In the genomic region with DNA sequence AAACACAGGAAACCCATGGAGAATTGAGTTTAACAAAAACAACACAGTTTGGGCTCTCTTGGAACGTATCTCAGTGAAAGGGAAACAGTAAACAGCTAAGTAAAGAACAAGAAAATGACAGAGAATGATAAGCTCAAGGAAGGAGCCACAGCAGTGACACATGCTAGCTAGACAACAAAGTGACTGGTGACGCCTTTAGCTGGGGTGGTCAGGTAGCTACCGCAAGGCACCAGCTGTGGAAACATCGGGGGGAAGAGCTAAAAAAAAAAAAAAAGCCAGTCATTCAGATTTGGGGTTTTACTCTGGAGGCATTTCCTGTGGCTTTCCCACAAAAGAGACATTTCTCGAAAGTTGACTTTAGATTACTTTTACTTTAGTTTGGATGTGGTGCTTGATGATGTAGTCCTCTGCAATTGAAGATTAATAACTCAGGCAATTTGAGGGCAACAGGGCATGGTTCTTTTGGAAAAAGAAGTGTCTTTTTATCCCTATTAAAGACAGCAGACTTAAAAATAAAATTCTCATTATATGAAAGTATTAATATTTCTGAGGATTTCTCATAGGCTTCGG, we compare ENCODE assay signal across 13 cellular contexts. TPM values are rescaled to one million over a fixed set of nuclear protein-coding genes. Genes with fewer than 3 reads are reported as not detected.
A peak's percentile ranks its signal among the peaks of the same experiment; 100 is the strongest.
DNase-seq lines count a peak whose midpoint lies in the region; ATAC-seq and TF ChIP-seq lines count a peak whose summit lies in the region.
"Had no signal": no experiment of that assay in that cellular context is flagged by ENCODE, and none has a peak within 500 bp of the region (broad histone marks: within the 10 kb centered on the region; RNA-seq: fewer than 3 reads in every experiment).

No MANE protein-coding gene starts in this region.

- peak overlapping the region; percentile 1 to 86 (median 76) for H3K27ac Mint-ChIP-seq in CD4-positive, alpha-beta memory T cell
- H3K27ac Mint-ChIP-seq in activated T-cell treated with anti-CD3 and anti-CD28 coated beads, Interleukin-2, amount 50 U/mL, for 24 hours: peak overlapping the region; percentile 88
- H3K27ac Mint-ChIP-seq in nephron progenitor cell: no peak overlapping the region

- peaks cover 44% of the 10 kb centered on the region for H3K4me1 ChIP-seq in CD4-positive, alpha-beta memory T cell (ENCODE audit: insufficient read depth, low read length)
- peaks cover 3 to 5% of the 10 kb centered on the region in 2 donors for H3K4me1 ChIP-seq in thyroid gland

- TF ChIP-seq POLR2A in thyroid gland (IDR thresholded peaks at IDR 0.05): no peak

- no peaks in the 10 kb centered on the region for H3K36me3 Mint-ChIP-seq in CD4-positive, alpha-beta memory T cell
- H3K36me3 Mint-ChIP-seq in activated T-cell treated with anti-CD3 and anti-CD28 coated beads, Interleukin-2, amount 50 U/mL, for 24 hours (ENCODE audit: low read depth): no peaks in the 10 kb centered on the region
- H3K36me3 Mint-ChIP-seq in nephron progenitor cell (ENCODE audit: low read depth): no peaks in the 10 kb centered on the region

- H3K36me3 ChIP-seq in CD4-positive, alpha-beta memory T cell (ENCODE audit: insufficient read depth, low read length): no peaks in the 10 kb centered on the region
- no peaks in the 10 kb centered on the region for H3K36me3 ChIP-seq in thyroid gland
- H3K36me3 ChIP-seq: esophagus squamous epithelium, lower lobe of right lung had no signal

- CTCF ChIA-PET in CD4-positive, alpha-beta memory T cell (lab: Charles Lee; ENCODE audit: partially characterized antibody): interaction anchor here (0.8 kb wide), 1 partner anchor 24 kb away, joined by 3 read pairs; no protein-coding TSS in a partner anchor

- no peaks in the 10 kb centered on the region for H3K27me3 ChIP-seq in CD4-positive, alpha-beta memory T cell (ENCODE audit: insufficient read depth, low read length)
- H3K27me3 ChIP-seq in thyroid gland: no peaks in the 10 kb centered on the region

- peaks cover 23 to 27% of the 10 kb centered on the region in 2 donors for H3K27me3 Mint-ChIP-seq in CD4-positive, alpha-beta memory T cell
- peaks cover 62% of the 10 kb centered on the region for H3K27me3 Mint-ChIP-seq in activated T-cell treated with anti-CD3 and anti-CD28 coated beads, Interleukin-2, amount 50 U/mL, for 24 hours
- H3K27me3 Mint-ChIP-seq in nephron progenitor cell (ENCODE audit: low read depth, poor library complexity): peaks cover 64% of the 10 kb centered on the region

- DNase-seq in CD4-positive, alpha-beta memory T cell: peak; percentile 44 to 80 (median 60)
- peak; percentile 35 for DNase-seq in LHCN-M2 (ENCODE audit: low read depth)
- peak; percentile 55 for DNase-seq in activated T-cell treated with anti-CD3 and anti-CD28 coated beads, Interleukin-2, amount 50 U/mL, for 24 hours
- no peak for DNase-seq in nephron progenitor cell
- DNase-seq in thyroid gland: no peak
- DNase-seq in NCI-H1048 (lab: John Stamatoyannopoulos, UW): no peak
- DNase-seq: amniotic stem cell, esophagus squamous epithelium, lower lobe of right lung had no signal

- POLR2A ChIA-PET in CD4-positive, alpha-beta memory T cell (lab: Charles Lee; ENCODE audit: partially characterized antibody): interaction anchor here (0.6 kb wide), 1 partner anchor 92 kb away, joined by 3 read pairs; no protein-coding TSS in a partner anchor

- ATAC-seq in GM19395 (IDR thresholded peaks at IDR 0.05; ENCODE audit: unreplicated experiment) (no peak), GM18517 (IDR thresholded peaks at IDR 0.05; ENCODE audit: unreplicated experiment) (no peak)
- ATAC-seq: lower lobe of right lung had no signal

- H3K27ac ChIP-seq in CD4-positive, alpha-beta memory T cell (ENCODE audit: low read depth, low read length): no peak overlapping the region
- no peak overlapping the region for H3K27ac ChIP-seq in thyroid gland
- H3K27ac ChIP-seq: esophagus squamous epithelium, lower lobe of right lung had no signal

- no peaks in the 10 kb centered on the region for H3K9me3 ChIP-seq in CD4-positive, alpha-beta memory T cell (ENCODE audit: control insufficient read depth in 1 of 2, low read length in 2 of 2)
- no peaks in the 10 kb centered on the region for H3K9me3 ChIP-seq in thyroid gland
- H3K9me3 ChIP-seq: esophagus squamous epithelium, lower lobe of right lung had no signal

- 63 to 79% methylated on average over 6 of the region's 6 CpGs for WGBS in thyroid gland, 2 donors

- peaks cover 32 to 69% (median 50%) of the 10 kb centered on the region in 4 donors for H3K4me1 Mint-ChIP-seq in CD4-positive, alpha-beta memory T cell
- H3K4me1 Mint-ChIP-seq in activated T-cell treated with anti-CD3 and anti-CD28 coated beads, Interleukin-2, amount 50 U/mL, for 24 hours (ENCODE audit: low read depth): peaks cover 73% of the 10 kb centered on the region
- peaks cover 56% of the 10 kb centered on the region for H3K4me1 Mint-ChIP-seq in nephron progenitor cell

- H3K4me3 ChIP-seq in CD4-positive, alpha-beta memory T cell (ENCODE audit: low read length in 2 of 2): no peak overlapping the region
- H3K4me3 ChIP-seq in thyroid gland (replicated peaks in 1 of 3): no peak overlapping the region
- H3K4me3 ChIP-seq: esophagus squamous epithelium, lower lobe of right lung had no signal

- intact Hi-C loops in CD4-positive, alpha-beta memory T cell (cut with micrococcal nuclease): no loop called here
- intact Hi-C loops in thyroid gland (cut with DNase I): no loop called here

- peak overlapping the region in 7 of 8 donors; percentile 9 to 54 (median 25) for H3K4me3 Mint-ChIP-seq in CD4-positive, alpha-beta memory T cell
- peak overlapping the region; percentile 51 for H3K4me3 Mint-ChIP-seq in activated T-cell treated with anti-CD3 and anti-CD28 coated beads, Interleukin-2, amount 50 U/mL, for 24 hours
- H3K4me3 Mint-ChIP-seq in nephron progenitor cell: peak overlapping the region; percentile 3

- peaks cover 0 to 9% (median 0%) of the 10 kb centered on the region in 8 donors for H3K9me3 Mint-ChIP-seq in CD4-positive, alpha-beta memory T cell
- H3K9me3 Mint-ChIP-seq in activated T-cell treated with anti-CD3 and anti-CD28 coated beads, Interleukin-2, amount 50 U/mL, for 24 hours: peaks cover 4% of the 10 kb centered on the region
- peaks cover 21% of the 10 kb centered on the region for H3K9me3 Mint-ChIP-seq in nephron progenitor cell

- TF ChIP-seq CTCF in nephron progenitor cell (IDR thresholded peaks at IDR 0.05) (no peak), thyroid gland (IDR thresholded peaks at IDR 0.05) (no peak)

RNA-seq across cellular contexts. Expression of a gene that starts 2.1 kb away (rescaled TPM):
- not detected for total RNA-seq in CD4-positive, alpha-beta memory T cell
- under 1 TPM in 1 of 2 donors, not detected in 1; 0.03 TPM for polyA plus RNA-seq in CD4-positive, alpha-beta memory T cell
- total RNA-seq in LHCN-M2 (2014; rRNA removed): 0.06 TPM in 1 of 2 replicates, not detected in the other
- polyA plus RNA-seq in LHCN-M2 (2012): not detected
- total RNA-seq in thyroid gland: 1 to 10 TPM in 1 of 4 donors, under 1 TPM in 3; 0.54 to 1.9 (median 0.75) TPM
- total RNA-seq: OCI-LY7 had no signal
- polyA plus RNA-seq: BJ had no signal

Comparison
In these comparisons a context has a peak if more than half of its experiments do, and no peak if none do; other contexts are left out.
1. DNase-seq: peak in CD4-positive, alpha-beta memory T cell (5 of 5), LHCN-M2 (single experiment) and activated T-cell treated with anti-CD3 and anti-CD28 coated beads, Interleukin-2, amount 50 U/mL, for 24 hours (single experiment); none in nephron progenitor cell (single experiment), thyroid gland (0 of 2) and NCI-H1048 (single experiment).
2. Peak in every context shown above with its lines, with median percentiles within 50 percentile points of each other: H3K4me3 Mint-ChIP-seq.